Comparison of ENCODE assay signal across 8 cellular contexts in genomic region chr12:44876554-44877275, GRCh38. TPM values are rescaled to one million over a fixed set of nuclear protein-coding genes. Genes with fewer than 3 reads are reported as not detected.
DNase-seq lines count a peak whose midpoint lies in the region; ATAC-seq, FAIRE-seq and TF ChIP-seq lines count a peak whose summit lies in the region.

No MANE protein-coding gene starts in this region.

- H3K79me1 ChIP-seq in H9 (ENCODE audit: insufficient read depth, low read depth, low read length, poor library complexity, severe bottlenecking): no peaks in the 10 kb centered on the region

- WGBS in H9 (ENCODE audit: extremely low coverage, insufficient read length, low lambda C conversion rate): no CpG with 5 or more reads among the region's 40 CpGs
- 2 to 6% methylated on average over 9 to 12 of the region's 40 CpGs for WGBS in gastroesophageal sphincter (ENCODE audit: low coverage in 1 of 2), 2 donors
- WGBS in pancreas, 2 donors: 1% methylated on average over 40 of the region's 40 CpGs

- peak in 1 of 2 experiments; percentile 25 for TF ChIP-seq CTCF in Caco-2 (IDR thresholded peaks at IDR 0.05; ENCODE audit: insufficient read depth in 1 of 2, low read depth in 1 of 2, low read length in 1 of 2, severe bottlenecking in 1 of 2, unreplicated experiment in 1 of 2)
- peak; percentile 20; the same call in 1 of the 3 replicates for TF ChIP-seq CTCF in H9 (conservative IDR thresholded peaks at IDR 0.05)
- no peak for TF ChIP-seq CTCF in gastroesophageal sphincter (IDR thresholded peaks at IDR 0.05)
- TF ChIP-seq CTCF in pancreas (IDR thresholded peaks at IDR 0.05): no peak

- H4K91ac ChIP-seq in H9 (ENCODE audit: insufficient read length, low read depth, low read length): no peak overlapping the region

- H3K4me1 Mint-ChIP-seq in Caco-2 (ENCODE audit: low read depth, unreplicated experiment) (peaks cover 19% of the 10 kb centered on the region), H9 (peaks cover 13 to 14% of the 10 kb centered on the region in 2 experiments)

- BruUV-seq in Caco-2 (replicated peaks; lab: Mats Ljungman, UMichigan): no TSS peak

- TF ChIP-seq POLR2A in gastroesophageal sphincter (IDR thresholded peaks at IDR 0.05): no peak

- no peak overlapping the region for H2BK120ac ChIP-seq in H9 (ENCODE audit: low read depth, low read length, poor library complexity, severe bottlenecking)

- H2BK15ac ChIP-seq in H9 (ENCODE audit: low read depth, low read length): no peak overlapping the region

- FAIRE-seq in pancreas (lab: Jason Lieb, UNC): no peak

- peaks cover 10% of the 10 kb centered on the region for H3K23me2 ChIP-seq in H9 (ENCODE audit: insufficient read length, low read depth, low read length, poor library complexity, severe bottlenecking)

- H3K4me3 ChIP-seq in Caco-2 (ENCODE audit: low read depth, low read length) (peak overlapping the region; percentile 36), gastroesophageal sphincter (peak overlapping the region; percentile 41 to 61), pancreas (peak overlapping the region; percentile 37 to 64 (median 46))

- H3K4me1 ChIP-seq in Caco-2 (no peaks in the 10 kb centered on the region; the same call in none of the 2 replicates), H9 (ENCODE audit: insufficient read depth, low read length) (peaks cover 2% of the 10 kb centered on the region; the same call in 1 of the 2 replicates), gastroesophageal sphincter (peaks cover 3 to 27% (median 11%) of the 10 kb centered on the region in 3 donors), pancreas (peaks cover 0 to 5% (median 3%) of the 10 kb centered on the region in 3 donors)

- H3K9me3 Mint-ChIP-seq in Caco-2 (ENCODE audit: unreplicated experiment): peaks cover 19% of the 10 kb centered on the region
- H3K9me3 Mint-ChIP-seq in H9: peaks cover 12 to 17% of the 10 kb centered on the region in 2 experiments

- TF ChIP-seq EP300 in gastroesophageal sphincter (IDR thresholded peaks at IDR 0.05): no peak

- no peak overlapping the region for H3K9ac ChIP-seq in H9 (ENCODE audit: extremely low read depth, insufficient read length, low read length)

- H3K56ac ChIP-seq in H9 (ENCODE audit: insufficient read length, low read depth, low read length): no peak overlapping the region

- no peak overlapping the region for H2BK12ac ChIP-seq in H9 (ENCODE audit: insufficient read length, low read depth, low read length)

- H3K36me3 Mint-ChIP-seq in Caco-2 (ENCODE audit: insufficient read depth, unreplicated experiment) (peaks cover 4% of the 10 kb centered on the region), H9 (ENCODE audit: insufficient read depth in 1 of 3, low read depth in 3 of 3) (peaks cover 0 to 13% (median 3%) of the 10 kb centered on the region in 3 experiments; a peak in 5 of 7 replicates)

- POLR2A ChIA-PET in Caco-2 (lab: Charles Lee): no interaction called here

- H3K27me3 Mint-ChIP-seq in Caco-2 (ENCODE audit: insufficient read depth, unreplicated experiment) (peaks cover 23% of the 10 kb centered on the region), H9 (ENCODE audit: low read depth) (peaks cover 34% of the 10 kb centered on the region)

- H4K8ac ChIP-seq in H9 (replicated peaks; ENCODE audit: insufficient read length, low read depth, low read length): no peak overlapping the region

- H2AFZ ChIP-seq in H9 (ENCODE audit: low read length): no peak overlapping the region

- no peak overlapping the region for H3K23ac ChIP-seq in H9 (ENCODE audit: insufficient read length, low read depth, low read length)

- H3K4me3 Mint-ChIP-seq in Caco-2 (ENCODE audit: unreplicated experiment) (peak overlapping the region; percentile 72), H9 (peak overlapping the region; percentile 88 to 100)

- H3K27ac Mint-ChIP-seq in Caco-2 (ENCODE audit: unreplicated experiment) (no peak overlapping the region), H9 (peak overlapping the region in 2 of 3 experiments; percentile 55 to 63; a peak in 2 of 7 replicates)

- H3K18ac ChIP-seq in H9 (ENCODE audit: insufficient read length, low read depth, low read length): no peak overlapping the region

- no peak overlapping the region for H3K4ac ChIP-seq in H9 (ENCODE audit: low read depth, low read length)

- DNase-seq in Caco-2 (peak; percentile 47 to 70), H9 (peak; percentile 88), NCI-H82 (lab: John Stamatoyannopoulos, UW) (peak; percentile 96), pancreas (peak in 5 of 6 donors; percentile 20 to 77 (median 33))
- peak; percentile 60 for DNase-seq in activated naive CD4-positive, alpha-beta T cell treated with Interleukin-2 at 50 U/mL for 16 hours

- H4K20me1 ChIP-seq in H9 (ENCODE audit: control insufficient read depth, insufficient read depth, insufficient read length): no peaks in the 10 kb centered on the region

- no peak overlapping the region for H3K27ac ChIP-seq in H9 (ENCODE audit: insufficient read length, low read depth, low read length)
- no peak overlapping the region for H3K27ac ChIP-seq in gastroesophageal sphincter
- H3K27ac ChIP-seq in pancreas: no peak overlapping the region

- no peak overlapping the region for H3T11ph ChIP-seq in H9 (ENCODE audit: low read length)

- H3K27me3 ChIP-seq in Caco-2 (replicated peaks; ENCODE audit: control insufficient read depth, insufficient read depth, low read length) (peaks cover 10% of the 10 kb centered on the region), H9 (ENCODE audit: insufficient read depth, low read length) (no peaks in the 10 kb centered on the region; the same call in 1 of the 2 replicates), gastroesophageal sphincter (peaks cover 59% of the 10 kb centered on the region), pancreas (peaks cover 0 to 23% (median 8%) of the 10 kb centered on the region in 4 donors)

- H3K9me3 ChIP-seq in Caco-2: peaks cover 11% of the 10 kb centered on the region
- H3K9me3 ChIP-seq in H9 (ENCODE audit: control insufficient read depth, low read depth, low read length): no peaks in the 10 kb centered on the region
- H3K9me3 ChIP-seq in gastroesophageal sphincter: peaks cover 0 to 12% (median 0%) of the 10 kb centered on the region in 3 donors
- H3K9me3 ChIP-seq in pancreas: peaks cover 0 to 4% (median 0%) of the 10 kb centered on the region in 4 donors

- no peaks in the 10 kb centered on the region for H3K79me2 ChIP-seq in H9 (ENCODE audit: insufficient read depth, low read length)

- CTCF ChIA-PET in Caco-2 (lab: Charles Lee): interaction anchor here (0.9 kb wide), 1 partner anchor 96 kb away, joined by 5 read pairs; no protein-coding TSS in a partner anchor

- H2AK5ac ChIP-seq in H9 (ENCODE audit: insufficient read length, low read length): no peak overlapping the region

- H3K36me3 ChIP-seq in Caco-2 (ENCODE audit: control insufficient read depth, insufficient read depth, low read length) (no peaks in the 10 kb centered on the region), gastroesophageal sphincter (no peaks in the 10 kb centered on the region), pancreas (no peaks in the 10 kb centered on the region)

- intact Hi-C loops in Caco-2 (cut with micrococcal nuclease; ENCODE audit: unreplicated experiment) (loop anchor here (5.0 kb wide), 2 partner anchors 104 to 859 kb away; no protein-coding TSS in a partner anchor), pancreas (cut with DNase I) (no loop called here)

- H2BK20ac ChIP-seq in H9 (ENCODE audit: low read depth, low read length, poor library complexity, severe bottlenecking): no peak overlapping the region

- H3K14ac ChIP-seq in H9 (ENCODE audit: insufficient read depth, low read length): no peak overlapping the region

- peak; percentile 41 for ATAC-seq in gastroesophageal sphincter
- ATAC-seq in pancreas: peak; percentile 61 to 75 (median 72)
- ATAC-seq in GM21381 (IDR thresholded peaks at IDR 0.05; ENCODE audit: unreplicated experiment): no peak
- no peak for ATAC-seq in GM21515 (IDR thresholded peaks at IDR 0.05; ENCODE audit: unreplicated experiment)

- H3K4me2 ChIP-seq in H9 (ENCODE audit: insufficient read depth, insufficient read length, low read length): peak overlapping the region; percentile 53

- H2BK5ac ChIP-seq in H9 (ENCODE audit: insufficient read length, low read length): no peak overlapping the region

- H4K5ac ChIP-seq in H9 (ENCODE audit: insufficient read length, low read depth, low read length): no peak overlapping the region

RNA-seq across cellular contexts. Expression of gene NELL2, which starts 0.6 kb away (rescaled TPM):
- total RNA-seq in Caco-2 (2022) (0.70 and 0.81 TPM in 2 replicates), H9 (2021) (31.9 and 32.7 TPM in 2 replicates), gastroesophageal sphincter (10 to 100 TPM in 1 of 4 donors, 1 to 10 TPM in 1, under 1 TPM in 1, not detected in 1; 0.12 to 42.0 (median 2.0) TPM), pancreas (under 1 TPM; 0.28 to 0.79 (median 0.71) TPM)
- polyA plus RNA-seq in pancreas: under 1 TPM; 0.27 to 0.77 TPM

Comparison
In these comparisons a context has a peak if more than half of its experiments do, and no peak if none do; other contexts are left out.
1. DNase-seq: peak in every context shown above with its lines; median percentile 96 in NCI-H82; 88 in H9; 60 in activated naive CD4-positive, alpha-beta T cell treated with Interleukin-2 at 50 U/mL for 16 hours; 58 in Caco-2; 33 in pancreas.
2. ATAC-seq: peak in gastroesophageal sphincter (single experiment) and pancreas (4 of 4); none in GM21381 (single experiment) and GM21515 (single experiment).
3. Peak in every context shown above with its lines, with median percentiles within 50 percentile points of each other: H3K4me3 ChIP-seq.